1 cellular context compared by ENCODE assay signal in the genomic region with DNA sequence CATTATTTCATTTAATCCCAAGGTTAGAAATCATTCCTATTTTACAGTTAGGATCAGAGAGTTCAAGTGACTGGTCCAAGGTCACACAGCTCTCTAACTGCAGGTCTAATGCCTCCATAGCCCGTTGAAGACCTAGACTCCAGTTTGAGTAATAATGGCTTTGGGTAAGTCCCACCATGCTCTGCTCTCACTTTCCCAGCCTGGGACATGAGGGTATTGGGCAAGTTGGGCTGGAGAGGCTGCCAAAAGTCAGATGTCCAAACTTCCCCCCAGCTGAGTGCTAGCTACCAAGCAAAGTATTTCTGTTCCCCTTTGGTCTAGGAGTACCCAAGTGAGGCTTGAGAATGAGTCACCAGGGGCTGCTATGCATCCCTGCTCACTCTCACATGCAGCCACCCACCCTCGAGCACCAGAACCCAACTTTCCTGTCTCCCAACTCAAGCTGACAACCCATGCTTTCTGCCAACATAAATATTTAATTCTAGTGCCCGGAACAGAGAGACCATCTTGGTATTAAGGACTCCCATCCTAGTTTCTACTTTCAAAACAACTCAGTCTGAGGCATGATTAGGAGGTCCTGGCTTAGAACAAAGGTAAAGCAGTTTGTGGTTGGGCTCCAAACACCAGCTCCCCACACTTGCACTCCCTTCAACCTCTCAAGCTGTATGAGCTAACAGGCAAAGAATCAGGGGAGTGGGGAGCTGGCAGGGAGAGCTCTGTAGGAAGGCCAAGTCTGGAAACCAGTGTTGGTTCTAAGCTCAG.
TF ChIP-seq lines count a peak whose summit lies in the region.

No MANE protein-coding gene starts in this region.

TF ChIP-seq in WTC11, 78 proteins besides CTCF, POLR2A, EP300 and RAD21 (continued from another document):
- TF ChIP-seq, protein P1, sequence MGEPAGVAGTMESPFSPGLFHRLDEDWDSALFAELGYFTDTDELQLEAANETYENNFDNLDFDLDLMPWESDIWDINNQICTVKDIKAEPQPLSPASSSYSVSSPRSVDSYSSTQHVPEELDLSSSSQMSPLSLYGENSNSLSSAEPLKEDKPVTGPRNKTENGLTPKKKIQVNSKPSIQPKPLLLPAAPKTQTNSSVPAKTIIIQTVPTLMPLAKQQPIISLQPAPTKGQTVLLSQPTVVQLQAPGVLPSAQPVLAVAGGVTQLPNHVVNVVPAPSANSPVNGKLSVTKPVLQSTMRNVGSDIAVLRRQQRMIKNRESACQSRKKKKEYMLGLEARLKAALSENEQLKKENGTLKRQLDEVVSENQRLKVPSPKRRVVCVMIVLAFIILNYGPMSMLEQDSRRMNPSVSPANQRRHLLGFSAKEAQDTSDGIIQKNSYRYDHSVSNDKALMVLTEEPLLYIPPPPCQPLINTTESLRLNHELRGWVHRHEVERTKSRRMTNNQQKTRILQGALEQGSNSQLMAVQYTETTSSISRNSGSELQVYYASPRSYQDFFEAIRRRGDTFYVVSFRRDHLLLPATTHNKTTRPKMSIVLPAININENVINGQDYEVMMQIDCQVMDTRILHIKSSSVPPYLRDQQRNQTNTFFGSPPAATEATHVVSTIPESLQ (CRISPR knock-in tag; IDR thresholded peaks at IDR 0.05) = no peak
- TF ChIP-seq ELF4 (CRISPR knock-in tag; IDR thresholded peaks at IDR 0.05; ENCODE audit: low read depth) (no peak), JUN (CRISPR knock-in tag; IDR thresholded peaks at IDR 0.05) (no peak)
